8 cellular contexts compared by ENCODE assay signal in genomic region chr22:46731246-46732040, GRCh38. TPM values are rescaled to one million over a fixed set of nuclear protein-coding genes. Genes with fewer than 3 reads are reported as not detected.
DNase-seq lines count a peak whose midpoint lies in the region; ATAC-seq, FAIRE-seq and TF ChIP-seq lines count a peak whose summit lies in the region.

No MANE protein-coding gene starts in this region.

- TF ChIP-seq CTCF in adrenal gland (IDR thresholded peaks at IDR 0.05): no peak
- no peak for TF ChIP-seq CTCF in left lung (IDR thresholded peaks at IDR 0.05)
- TF ChIP-seq CTCF in upper lobe of right lung (IDR thresholded peaks at IDR 0.05): no peak

- peaks cover 70% of the 10 kb centered on the region for H3K4me1 Mint-ChIP-seq in activated T-cell treated with anti-CD3 and anti-CD28 coated beads, Interleukin-2, amount 50 U/mL, for 24 hours (ENCODE audit: low read depth)

- H3K9me3 Mint-ChIP-seq in activated T-cell treated with anti-CD3 and anti-CD28 coated beads, Interleukin-2, amount 50 U/mL, for 24 hours: no peaks in the 10 kb centered on the region

- H3K9me3 ChIP-seq in adrenal gland (replicated peaks in 1 of 3): no peaks in the 10 kb centered on the region
- no peaks in the 10 kb centered on the region for H3K9me3 ChIP-seq in left lung
- no peaks in the 10 kb centered on the region for H3K9me3 ChIP-seq in upper lobe of right lung

- H3K4me1 ChIP-seq in adrenal gland (replicated peaks in 1 of 2) (peaks cover 32 to 73% of the 10 kb centered on the region in 2 donors), left lung (peaks cover 24 to 57% of the 10 kb centered on the region in 2 donors), upper lobe of right lung (peaks cover 53% of the 10 kb centered on the region)

- H3K4me3 ChIP-seq in adrenal gland (no peak overlapping the region), left lung (no peak overlapping the region), upper lobe of right lung (no peak overlapping the region)

- H3K36me3 Mint-ChIP-seq in activated T-cell treated with anti-CD3 and anti-CD28 coated beads, Interleukin-2, amount 50 U/mL, for 24 hours (ENCODE audit: low read depth): peaks cover 63% of the 10 kb centered on the region

- peak overlapping the region; percentile 87 for H3K27ac Mint-ChIP-seq in activated T-cell treated with anti-CD3 and anti-CD28 coated beads, Interleukin-2, amount 50 U/mL, for 24 hours

- no peaks in the 10 kb centered on the region for H3K27me3 ChIP-seq in adrenal gland
- no peaks in the 10 kb centered on the region for H3K27me3 ChIP-seq in left lung
- H3K27me3 ChIP-seq in upper lobe of right lung: no peaks in the 10 kb centered on the region

- FAIRE-seq in H54 (lab: Jason Lieb, UNC): no peak

- 46 to 62% (median 55%) methylated on average over 16 to 22 of the region's 22 CpGs for WGBS in adrenal gland, 4 donors

- TF ChIP-seq POLR2A in adrenal gland (IDR thresholded peaks at IDR 0.05) (no peak), H54 (IDR thresholded peaks at IDR 0.05; ENCODE audit: low read depth, low read length) (no peak)

- H3K27ac ChIP-seq in adrenal gland: peak overlapping the region in 3 of 5 donors; percentile 15 to 51 (median 34)
- H3K27ac ChIP-seq in left lung: no peak overlapping the region
- no peak overlapping the region for H3K27ac ChIP-seq in upper lobe of right lung

- H3K4me3 Mint-ChIP-seq in activated T-cell treated with anti-CD3 and anti-CD28 coated beads, Interleukin-2, amount 50 U/mL, for 24 hours: peak overlapping the region; percentile 46

- intact Hi-C loops in adrenal gland (cut with DNase I) (loop anchor here in 1 of 2 donors (10.0 kb wide), 1 partner anchor 157 kb away; no protein-coding TSS in a partner anchor), left lung (cut with DNase I) (no loop called here), upper lobe of right lung (cut with DNase I) (no loop called here)

- ATAC-seq in left lung (peak; percentile 65), upper lobe of right lung (peak; percentile 79)

- H3K27me3 Mint-ChIP-seq in activated T-cell treated with anti-CD3 and anti-CD28 coated beads, Interleukin-2, amount 50 U/mL, for 24 hours: no peaks in the 10 kb centered on the region

- DNase-seq in activated T-cell treated with anti-CD3 and anti-CD28 coated beads, Interleukin-2, amount 50 U/mL, for 24 hours: no peak
- no peak for DNase-seq in activated T-cell treated with anti-CD3 and anti-CD28 coated beads, Interleukin-2, amount 50 U/mL, for 48 hours
- DNase-seq in adrenal gland: peak in 5 of 7 donors; percentile 69 to 81 (median 75)
- DNase-seq in left lung: peak in 1 of 2 donors; percentile 74
- no peak for DNase-seq in upper lobe of right lung
- DNase-seq in GOT3 (lab: John Stamatoyannopoulos, UW): no peak
- no peak for DNase-seq in anterior cingulate cortex (lab: John Stamatoyannopoulos, UW)
- no peak for DNase-seq in H54 (ENCODE audit: insufficient read length, low spot score)

- H3K36me3 ChIP-seq in adrenal gland (replicated peaks in 1 of 2) (peaks cover 0 to 5% of the 10 kb centered on the region in 2 donors), left lung (peaks cover 0 to 30% of the 10 kb centered on the region in 2 donors), upper lobe of right lung (no peaks in the 10 kb centered on the region)

RNA-seq across cellular contexts. Expression of gene CERK, which starts 6.6 kb away (rescaled TPM):
- total RNA-seq in adrenal gland (10 to 100 TPM; 34.0 to 92.1 (median 48.0) TPM), left lung (10 to 100 TPM; 25.0 to 34.1 TPM), upper lobe of right lung (28.1 TPM)
- polyA plus RNA-seq in adrenal gland: 10 to 100 TPM; 18.6 to 24.3 (median 19.5) TPM

RNA-seq across cellular contexts. Expression of gene TBC1D22A, which starts 31.0 kb away (rescaled TPM):
- total RNA-seq in adrenal gland (10 to 100 TPM; 18.8 to 44.2 (median 29.9) TPM), left lung (10 to 100 TPM; 27.3 to 33.5 TPM), upper lobe of right lung (31.3 TPM)
- polyA plus RNA-seq in adrenal gland: 10 to 100 TPM; 11.5 to 17.4 (median 14.9) TPM

Comparison
In these comparisons a context has a peak if more than half of its experiments do, and no peak if none do; other contexts are left out.
1. DNase-seq: peak in adrenal gland (5 of 7); none in activated T-cell treated with anti-CD3 and anti-CD28 coated beads, Interleukin-2, amount 50 U/mL, for 24 hours (single experiment), activated T-cell treated with anti-CD3 and anti-CD28 coated beads, Interleukin-2, amount 50 U/mL, for 48 hours (0 of 2), upper lobe of right lung (single experiment), GOT3 (single experiment), anterior cingulate cortex (0 of 58) and H54 (single experiment).
2. H3K27ac ChIP-seq: peak in adrenal gland (3 of 5); none in left lung (0 of 2) and upper lobe of right lung (single experiment).